Comparison of ENCODE assay signal across 14 cellular contexts in genomic region chr3:194779729-194780224, GRCh38.
DNase-seq lines count a peak whose midpoint lies in the region; ATAC-seq, FAIRE-seq and TF ChIP-seq lines count a peak whose summit lies in the region.
"Had no signal": no experiment of that assay in that cellular context is flagged by ENCODE, and none has a peak within 500 bp of the region (broad histone marks: within the 10 kb centered on the region; RNA-seq: fewer than 3 reads in every experiment).

No MANE protein-coding gene starts in this region.

- TF ChIP-seq POLR2A in gastroesophageal sphincter (IDR thresholded peaks at IDR 0.05), result no peak

- H3K27ac ChIP-seq in PC-9 (no peak overlapping the region), endodermal cell (ENCODE audit: low read depth, low read length) (no peak overlapping the region), gastroesophageal sphincter (no peak overlapping the region)

- POLR2A ChIA-PET in PC-9 (lab: Charles Lee; ENCODE audit: unreplicated experiment), result interaction anchor here (0.6 to 0.7 kb wide), 2 partner anchors 27 to 260 kb away, joined by 6 read pairs; no protein-coding TSS in a partner anchor

- no peaks in the 10 kb centered on the region for H3K9me3 ChIP-seq in PC-9 (ENCODE audit: insufficient read depth, low read depth)
- no peaks in the 10 kb centered on the region for H3K9me3 ChIP-seq in endodermal cell (ENCODE audit: control insufficient read depth, low read length)
- H3K9me3 ChIP-seq in gastroesophageal sphincter, result no peaks in the 10 kb centered on the region
- peaks cover 2% of the 10 kb centered on the region; the same call in 1 of the 2 replicates for H3K9me3 ChIP-seq in MG63

- ATAC-seq in left lobe of liver, result no peak
- no peak for ATAC-seq in gastroesophageal sphincter

- no peak for FAIRE-seq in D721Med (lab: Jason Lieb, UNC)
- FAIRE-seq: small intestine had no signal

- H3K27me3 ChIP-seq in PC-9 (ENCODE audit: insufficient read depth, low read depth) (peaks cover 10% of the 10 kb centered on the region; the same call in 1 of the 2 replicates), endodermal cell (ENCODE audit: control insufficient read depth, insufficient read depth, low read length, poor library complexity, severe bottlenecking) (no peaks in the 10 kb centered on the region), gastroesophageal sphincter (peaks cover 3% of the 10 kb centered on the region), MG63 (no peaks in the 10 kb centered on the region)

- CTCF ChIA-PET in PC-9 (lab: Charles Lee), result interaction anchor here (0.5 kb wide), 1 partner anchor 11 kb away, joined by 3 read pairs; no protein-coding TSS in a partner anchor

- no peak overlapping the region for H2AFZ ChIP-seq in PC-9

- H3K4me2 ChIP-seq in PC-9, result no peak overlapping the region

- H3K9ac ChIP-seq in endodermal cell (ENCODE audit: extremely low read depth, low read length, poor library complexity, severe bottlenecking), result no peak overlapping the region

- H4K20me1 ChIP-seq in PC-9 (ENCODE audit: insufficient read depth), result no peaks in the 10 kb centered on the region

- H3K4me3 ChIP-seq in PC-9 (no peak overlapping the region), endodermal cell (ENCODE audit: low read length) (no peak overlapping the region), gastroesophageal sphincter (no peak overlapping the region), MG63 (no peak overlapping the region)

- no peak overlapping the region for H3K4me3 Mint-ChIP-seq in endodermal cell
- H3K4me3 Mint-ChIP-seq: B cell, IgD-negative memory B cell had no signal

- BruUV-seq in PC-9 (replicated peaks; lab: Mats Ljungman, UMichigan), result no TSS peak

- no peaks in the 10 kb centered on the region for H3K36me3 Mint-ChIP-seq in endodermal cell (ENCODE audit: low read depth)
- H3K36me3 Mint-ChIP-seq: IgD-negative memory B cell had no signal

- no peaks in the 10 kb centered on the region for H3K4me1 Mint-ChIP-seq in endodermal cell

- H3K27me3 Mint-ChIP-seq in endodermal cell (ENCODE audit: insufficient read depth), result peaks cover 11% of the 10 kb centered on the region

- no peak overlapping the region for H3K27ac Mint-ChIP-seq in endodermal cell
- H3K27ac Mint-ChIP-seq: B cell, IgD-negative memory B cell had no signal

- TF ChIP-seq EP300 in gastroesophageal sphincter (IDR thresholded peaks at IDR 0.05), result no peak

- intact Hi-C loops in PC-9 (cut with micrococcal nuclease; ENCODE audit: unreplicated experiment), result loop anchor here (10.0 kb wide), 1 partner anchor 325 kb away; no protein-coding TSS in a partner anchor

- H3F3A ChIP-seq in PC-9 (ENCODE audit: insufficient read depth, low read depth), result no peaks in the 10 kb centered on the region

- no peaks in the 10 kb centered on the region for H3K79me2 ChIP-seq in PC-9 (ENCODE audit: low read depth)

- 0 out of 2 replicates have a peak, but pooled peaks cover 4% of the 10 kb centered on the region for H3K4me1 ChIP-seq in PC-9 (replicated peaks; ENCODE audit: insufficient read depth)
- no peaks in the 10 kb centered on the region for H3K4me1 ChIP-seq in endodermal cell (ENCODE audit: control insufficient read depth, insufficient read depth, low read length)
- no peaks in the 10 kb centered on the region for H3K4me1 ChIP-seq in gastroesophageal sphincter

- no peaks in the 10 kb centered on the region for H3K9me3 Mint-ChIP-seq in endodermal cell

- no peak for TF ChIP-seq CTCF in PC-9 (conservative IDR thresholded peaks at IDR 0.05)
- no peak for TF ChIP-seq CTCF in endodermal cell (conservative IDR thresholded peaks at IDR 0.05)
- TF ChIP-seq CTCF in gastroesophageal sphincter (IDR thresholded peaks at IDR 0.05), result no peak
- TF ChIP-seq CTCF in D721Med (IDR thresholded peaks at IDR 0.05; ENCODE audit: insufficient read depth, missing control alignments), result no peak

- no peaks in the 10 kb centered on the region for H3K9me2 ChIP-seq in PC-9 (ENCODE audit: insufficient read depth)

- H3K36me3 ChIP-seq in PC-9 (ENCODE audit: low read depth) (no peaks in the 10 kb centered on the region), endodermal cell (ENCODE audit: control insufficient read depth, insufficient read depth, low read length) (no peaks in the 10 kb centered on the region), gastroesophageal sphincter (no peaks in the 10 kb centered on the region), MG63 (no peaks in the 10 kb centered on the region)

- 87 to 96% methylated on average over 3 to 4 of the region's 4 CpGs for WGBS in endodermal cell (ENCODE audit: insufficient coverage in 1 of 2, insufficient read length in 1 of 2), 2 experiments
- WGBS in gastroesophageal sphincter (ENCODE audit: low coverage in 1 of 2), 2 donors, result 74 to 82% methylated on average over 2 to 4 of the region's 4 CpGs

- peak; percentile 81 for DNase-seq in EH (ENCODE audit: low read depth)
- peak; percentile 48 to 53 for DNase-seq in PC-9
- peak; percentile 15 for DNase-seq in endodermal cell
- peak; percentile 36 for DNase-seq in left lobe of liver (ENCODE audit: low spot score)
- DNase-seq in MG63, result no peak
- no peak for DNase-seq in superior temporal gyrus (ENCODE audit: extremely low spot score)
- DNase-seq in D721Med (ENCODE audit: insufficient read length, low spot score), result no peak
- DNase-seq: activated CD4-positive, CD25-positive, alpha-beta regulatory T cell; activated effector memory CD4-positive, alpha-beta T cell treated with anti-CD3 and anti-CD28 coated beads, Interleukin-2, amount 50 U/mL, for 16 hours; occipital lobe; small intestine had no signal

Comparison
In these comparisons a context has a peak if more than half of its experiments do, and no peak if none do; other contexts are left out.
1. DNase-seq: peak in EH (single experiment), PC-9 (2 of 2), endodermal cell (single experiment) and left lobe of liver (single experiment); none in MG63 (single experiment), superior temporal gyrus (single experiment) and D721Med (single experiment).